ENCODE assay signal across 3 cellular contexts in the genomic region with DNA sequence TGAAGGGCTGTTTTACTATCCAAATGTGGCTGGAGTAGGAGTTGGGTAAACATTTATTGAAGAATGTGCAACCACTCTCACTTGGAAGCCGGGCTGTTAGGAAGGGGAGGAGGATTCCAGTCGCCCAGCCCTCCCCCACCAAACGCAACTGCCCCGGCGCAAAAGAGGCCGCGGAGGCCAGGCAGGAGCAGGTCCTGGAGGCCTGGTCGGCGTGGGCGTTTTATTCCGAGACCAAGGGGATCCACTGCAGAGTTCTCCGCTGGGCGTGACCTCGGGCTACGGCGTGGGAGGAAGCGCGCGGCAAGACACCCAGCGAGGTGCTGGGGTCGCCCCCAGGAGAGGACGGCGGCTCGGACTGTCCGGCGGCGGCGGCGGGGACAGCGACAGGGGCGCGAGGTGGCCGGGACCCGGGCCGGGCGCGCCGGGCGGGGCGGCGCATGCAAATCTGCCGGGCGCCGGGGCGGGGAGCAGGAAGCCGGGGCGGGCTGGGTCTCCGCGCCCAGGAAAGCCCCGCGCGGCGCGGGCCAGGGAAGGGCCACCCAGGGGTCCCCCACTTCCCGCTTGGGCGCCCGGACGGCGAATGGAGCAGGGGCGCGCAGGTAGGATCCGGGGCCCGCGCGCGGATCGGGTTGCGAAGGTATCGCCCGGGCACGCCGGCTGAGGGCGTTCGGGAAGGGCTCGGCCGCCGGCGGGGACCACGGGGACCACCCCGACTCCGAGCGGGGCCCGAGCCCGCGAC.
TF ChIP-seq lines count a peak whose summit lies in the region.

A gene (plus strand): TSS at position 553 of the 739 bp plus-strand sequence. CDS start 26,230 bp downstream, outside the sequence.

TF ChIP-seq in A549, 52 proteins besides CTCF, POLR2A, EP300 and RAD21 (continued from another document):
- TF ChIP-seq, protein P1, sequence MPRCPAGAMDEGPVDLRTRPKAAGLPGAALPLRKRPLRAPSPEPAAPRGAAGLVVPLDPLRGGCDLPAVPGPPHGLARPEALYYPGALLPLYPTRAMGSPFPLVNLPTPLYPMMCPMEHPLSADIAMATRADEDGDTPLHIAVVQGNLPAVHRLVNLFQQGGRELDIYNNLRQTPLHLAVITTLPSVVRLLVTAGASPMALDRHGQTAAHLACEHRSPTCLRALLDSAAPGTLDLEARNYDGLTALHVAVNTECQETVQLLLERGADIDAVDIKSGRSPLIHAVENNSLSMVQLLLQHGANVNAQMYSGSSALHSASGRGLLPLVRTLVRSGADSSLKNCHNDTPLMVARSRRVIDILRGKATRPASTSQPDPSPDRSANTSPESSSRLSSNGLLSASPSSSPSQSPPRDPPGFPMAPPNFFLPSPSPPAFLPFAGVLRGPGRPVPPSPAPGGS (IDR thresholded peaks at IDR 0.05), result 0 out of 3 replicates have a peak, but pooled peaks have one; percentile 20
- TF ChIP-seq CBX8 (IDR thresholded peaks at IDR 0.05) (no peak), PHF8 (IDR thresholded peaks at IDR 0.05; ENCODE audit: borderline replicate concordance, low read depth) (peak; percentile 60)

TF ChIP-seq in WTC11, 78 proteins besides CTCF, POLR2A, EP300 and RAD21 (continues in another document):
- TF ChIP-seq, protein P2, sequence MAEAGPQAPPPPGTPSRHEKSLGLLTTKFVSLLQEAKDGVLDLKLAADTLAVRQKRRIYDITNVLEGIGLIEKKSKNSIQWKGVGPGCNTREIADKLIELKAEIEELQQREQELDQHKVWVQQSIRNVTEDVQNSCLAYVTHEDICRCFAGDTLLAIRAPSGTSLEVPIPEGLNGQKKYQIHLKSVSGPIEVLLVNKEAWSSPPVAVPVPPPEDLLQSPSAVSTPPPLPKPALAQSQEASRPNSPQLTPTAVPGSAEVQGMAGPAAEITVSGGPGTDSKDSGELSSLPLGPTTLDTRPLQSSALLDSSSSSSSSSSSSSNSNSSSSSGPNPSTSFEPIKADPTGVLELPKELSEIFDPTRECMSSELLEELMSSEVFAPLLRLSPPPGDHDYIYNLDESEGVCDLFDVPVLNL (CRISPR knock-in tag; IDR thresholded peaks at IDR 0.05; ENCODE audit: borderline replicate concordance, low read depth), result no peak
- TF ChIP-seq CREM (CRISPR knock-in tag; IDR thresholded peaks at IDR 0.05) (no peak), GABPB1 (CRISPR knock-in tag; IDR thresholded peaks at IDR 0.05) (peak; percentile 71), HMGA2 (CRISPR knock-in tag; IDR thresholded peaks at IDR 0.05) (no peak), ZNF263 (CRISPR knock-in tag; IDR thresholded peaks at IDR 0.05; ENCODE audit: low read depth) (no peak), ZNF423 (CRISPR knock-in tag; IDR thresholded peaks at IDR 0.05) (peak; percentile 81), KAT7 (CRISPR knock-in tag; IDR thresholded peaks at IDR 0.05; ENCODE audit: borderline replicate concordance) (peak; percentile 33; the same call in 1 of the 2 replicates), ETV6 (CRISPR knock-in tag; IDR thresholded peaks at IDR 0.05) (0 out of 2 replicates have a peak, but pooled peaks have one; percentile 6), FOXJ3 (CRISPR knock-in tag; IDR thresholded peaks at IDR 0.05; ENCODE audit: borderline replicate concordance) (no peak), ZNF317 (CRISPR knock-in tag; IDR thresholded peaks at IDR 0.05; ENCODE audit: borderline replicate concordance, low read depth) (no peak), TEAD1 (CRISPR knock-in tag; IDR thresholded peaks at IDR 0.05) (no peak), FOXK1 (CRISPR knock-in tag; IDR thresholded peaks at IDR 0.05) (0 out of 2 replicates have a peak, but pooled peaks have one; percentile 16)
- TF ChIP-seq, protein P3, sequence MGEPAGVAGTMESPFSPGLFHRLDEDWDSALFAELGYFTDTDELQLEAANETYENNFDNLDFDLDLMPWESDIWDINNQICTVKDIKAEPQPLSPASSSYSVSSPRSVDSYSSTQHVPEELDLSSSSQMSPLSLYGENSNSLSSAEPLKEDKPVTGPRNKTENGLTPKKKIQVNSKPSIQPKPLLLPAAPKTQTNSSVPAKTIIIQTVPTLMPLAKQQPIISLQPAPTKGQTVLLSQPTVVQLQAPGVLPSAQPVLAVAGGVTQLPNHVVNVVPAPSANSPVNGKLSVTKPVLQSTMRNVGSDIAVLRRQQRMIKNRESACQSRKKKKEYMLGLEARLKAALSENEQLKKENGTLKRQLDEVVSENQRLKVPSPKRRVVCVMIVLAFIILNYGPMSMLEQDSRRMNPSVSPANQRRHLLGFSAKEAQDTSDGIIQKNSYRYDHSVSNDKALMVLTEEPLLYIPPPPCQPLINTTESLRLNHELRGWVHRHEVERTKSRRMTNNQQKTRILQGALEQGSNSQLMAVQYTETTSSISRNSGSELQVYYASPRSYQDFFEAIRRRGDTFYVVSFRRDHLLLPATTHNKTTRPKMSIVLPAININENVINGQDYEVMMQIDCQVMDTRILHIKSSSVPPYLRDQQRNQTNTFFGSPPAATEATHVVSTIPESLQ (CRISPR knock-in tag; IDR thresholded peaks at IDR 0.05), result no peak
- TF ChIP-seq, protein P4, sequence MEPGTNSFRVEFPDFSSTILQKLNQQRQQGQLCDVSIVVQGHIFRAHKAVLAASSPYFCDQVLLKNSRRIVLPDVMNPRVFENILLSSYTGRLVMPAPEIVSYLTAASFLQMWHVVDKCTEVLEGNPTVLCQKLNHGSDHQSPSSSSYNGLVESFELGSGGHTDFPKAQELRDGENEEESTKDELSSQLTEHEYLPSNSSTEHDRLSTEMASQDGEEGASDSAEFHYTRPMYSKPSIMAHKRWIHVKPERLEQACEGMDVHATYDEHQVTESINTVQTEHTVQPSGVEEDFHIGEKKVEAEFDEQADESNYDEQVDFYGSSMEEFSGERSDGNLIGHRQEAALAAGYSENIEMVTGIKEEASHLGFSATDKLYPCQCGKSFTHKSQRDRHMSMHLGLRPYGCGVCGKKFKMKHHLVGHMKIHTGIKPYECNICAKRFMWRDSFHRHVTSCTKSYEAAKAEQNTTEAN (CRISPR knock-in tag; IDR thresholded peaks at IDR 0.05), result no peak
- TF ChIP-seq, protein P5, sequence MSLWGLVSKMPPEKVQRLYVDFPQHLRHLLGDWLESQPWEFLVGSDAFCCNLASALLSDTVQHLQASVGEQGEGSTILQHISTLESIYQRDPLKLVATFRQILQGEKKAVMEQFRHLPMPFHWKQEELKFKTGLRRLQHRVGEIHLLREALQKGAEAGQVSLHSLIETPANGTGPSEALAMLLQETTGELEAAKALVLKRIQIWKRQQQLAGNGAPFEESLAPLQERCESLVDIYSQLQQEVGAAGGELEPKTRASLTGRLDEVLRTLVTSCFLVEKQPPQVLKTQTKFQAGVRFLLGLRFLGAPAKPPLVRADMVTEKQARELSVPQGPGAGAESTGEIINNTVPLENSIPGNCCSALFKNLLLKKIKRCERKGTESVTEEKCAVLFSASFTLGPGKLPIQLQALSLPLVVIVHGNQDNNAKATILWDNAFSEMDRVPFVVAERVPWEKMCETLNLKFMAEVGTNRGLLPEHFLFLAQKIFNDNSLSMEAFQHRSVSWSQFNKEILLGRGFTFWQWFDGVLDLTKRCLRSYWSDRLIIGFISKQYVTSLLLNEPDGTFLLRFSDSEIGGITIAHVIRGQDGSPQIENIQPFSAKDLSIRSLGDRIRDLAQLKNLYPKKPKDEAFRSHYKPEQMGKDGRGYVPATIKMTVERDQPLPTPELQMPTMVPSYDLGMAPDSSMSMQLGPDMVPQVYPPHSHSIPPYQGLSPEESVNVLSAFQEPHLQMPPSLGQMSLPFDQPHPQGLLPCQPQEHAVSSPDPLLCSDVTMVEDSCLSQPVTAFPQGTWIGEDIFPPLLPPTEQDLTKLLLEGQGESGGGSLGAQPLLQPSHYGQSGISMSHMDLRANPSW (CRISPR knock-in tag; conservative IDR thresholded peaks at IDR 0.05; ENCODE audit: low read depth), result no peak
- TF ChIP-seq, protein P6, sequence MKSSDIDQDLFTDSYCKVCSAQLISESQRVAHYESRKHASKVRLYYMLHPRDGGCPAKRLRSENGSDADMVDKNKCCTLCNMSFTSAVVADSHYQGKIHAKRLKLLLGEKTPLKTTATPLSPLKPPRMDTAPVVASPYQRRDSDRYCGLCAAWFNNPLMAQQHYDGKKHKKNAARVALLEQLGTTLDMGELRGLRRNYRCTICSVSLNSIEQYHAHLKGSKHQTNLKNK (CRISPR knock-in tag; IDR thresholded peaks at IDR 0.05), result no peak

TF ChIP-seq in HepG2, 621 proteins besides CTCF, POLR2A, EP300 and RAD21 (continued from another document and continues in another):
- TF ChIP-seq, protein P7, sequence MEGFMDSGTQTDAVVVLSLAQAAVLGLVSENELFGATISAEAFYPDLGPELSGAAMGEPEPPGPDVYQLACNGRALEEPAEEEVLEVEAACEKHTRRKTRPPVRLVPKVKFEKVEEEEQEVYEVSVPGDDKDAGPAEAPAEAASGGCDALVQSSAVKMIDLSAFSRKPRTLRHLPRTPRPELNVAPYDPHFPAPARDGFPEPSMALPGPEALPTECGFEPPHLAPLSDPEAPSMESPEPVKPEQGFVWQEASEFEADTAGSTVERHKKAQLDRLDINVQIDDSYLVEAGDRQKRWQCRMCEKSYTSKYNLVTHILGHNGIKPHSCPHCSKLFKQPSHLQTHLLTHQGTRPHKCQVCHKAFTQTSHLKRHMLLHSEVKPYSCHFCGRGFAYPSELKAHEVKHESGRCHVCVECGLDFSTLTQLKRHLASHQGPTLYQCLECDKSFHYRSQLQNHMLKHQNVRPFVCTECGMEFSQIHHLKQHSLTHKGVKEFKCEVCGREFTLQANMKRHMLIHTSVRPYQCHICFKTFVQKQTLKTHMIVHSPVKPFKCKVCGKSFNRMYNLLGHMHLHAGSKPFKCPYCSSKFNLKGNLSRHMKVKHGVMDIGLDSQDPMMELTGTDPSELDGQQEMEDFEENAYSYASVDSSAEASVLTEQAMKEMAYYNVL (CRISPR knock-in tag; IDR thresholded peaks at IDR 0.05; ENCODE audit: borderline replicate concordance), result peak; percentile 78; the same call in 1 of the 2 replicates
- TF ChIP-seq U2AF2 (IDR thresholded peaks at IDR 0.05; ENCODE audit: low read depth, low read length), result no peak
- TF ChIP-seq, protein P8, sequence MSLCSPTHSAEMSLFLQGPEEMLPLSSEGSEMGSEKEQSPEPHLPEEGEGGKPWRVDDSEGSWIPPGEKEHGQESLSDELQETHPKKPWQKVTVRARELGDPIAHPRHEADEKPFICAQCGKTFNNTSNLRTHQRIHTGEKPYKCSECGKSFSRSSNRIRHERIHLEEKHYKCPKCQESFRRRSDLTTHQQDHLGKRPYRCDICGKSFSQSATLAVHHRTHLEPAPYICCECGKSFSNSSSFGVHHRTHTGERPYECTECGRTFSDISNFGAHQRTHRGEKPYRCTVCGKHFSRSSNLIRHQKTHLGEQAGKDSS (CRISPR knock-in tag; IDR thresholded peaks at IDR 0.05; ENCODE audit: borderline replicate concordance, low read depth), result no peak; the same call in 1 of the 2 replicates
- no peak for TF ChIP-seq ZNF841 (CRISPR knock-in tag; IDR thresholded peaks at IDR 0.05; ENCODE audit: borderline replicate concordance)
- no peak for TF ChIP-seq ZNF496 (CRISPR knock-in tag; IDR thresholded peaks at IDR 0.05; ENCODE audit: insufficient replicate concordance)
- TF ChIP-seq, protein P9, sequence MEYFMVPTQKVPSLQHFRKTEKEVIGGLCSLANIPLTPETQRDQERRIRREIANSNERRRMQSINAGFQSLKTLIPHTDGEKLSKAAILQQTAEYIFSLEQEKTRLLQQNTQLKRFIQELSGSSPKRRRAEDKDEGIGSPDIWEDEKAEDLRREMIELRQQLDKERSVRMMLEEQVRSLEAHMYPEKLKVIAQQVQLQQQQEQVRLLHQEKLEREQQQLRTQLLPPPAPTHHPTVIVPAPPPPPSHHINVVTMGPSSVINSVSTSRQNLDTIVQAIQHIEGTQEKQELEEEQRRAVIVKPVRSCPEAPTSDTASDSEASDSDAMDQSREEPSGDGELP (IDR thresholded peaks at IDR 0.05; ENCODE audit: borderline replicate concordance, low read depth), result peak; percentile 51; the same call in 1 of the 2 replicates
- TF ChIP-seq ZNF124 (CRISPR knock-in tag; IDR thresholded peaks at IDR 0.05), result peak; percentile 96
- no peak for TF ChIP-seq HMGA1 (CRISPR knock-in tag; conservative IDR thresholded peaks at IDR 0.05)
- TF ChIP-seq, protein P10, sequence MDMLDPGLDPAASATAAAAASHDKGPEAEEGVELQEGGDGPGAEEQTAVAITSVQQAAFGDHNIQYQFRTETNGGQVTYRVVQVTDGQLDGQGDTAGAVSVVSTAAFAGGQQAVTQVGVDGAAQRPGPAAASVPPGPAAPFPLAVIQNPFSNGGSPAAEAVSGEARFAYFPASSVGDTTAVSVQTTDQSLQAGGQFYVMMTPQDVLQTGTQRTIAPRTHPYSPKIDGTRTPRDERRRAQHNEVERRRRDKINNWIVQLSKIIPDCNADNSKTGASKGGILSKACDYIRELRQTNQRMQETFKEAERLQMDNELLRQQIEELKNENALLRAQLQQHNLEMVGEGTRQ (IDR thresholded peaks at IDR 0.05; ENCODE audit: low read depth, low read length), result no peak
- TF ChIP-seq, protein P10 (CRISPR knock-in tag; IDR thresholded peaks at IDR 0.05; ENCODE audit: borderline replicate concordance), result no peak
- no peak; the same call in 1 of the 2 replicates for TF ChIP-seq ZSCAN20 (CRISPR knock-in tag; IDR thresholded peaks at IDR 0.05; ENCODE audit: borderline replicate concordance)
- TF ChIP-seq, protein P11, sequence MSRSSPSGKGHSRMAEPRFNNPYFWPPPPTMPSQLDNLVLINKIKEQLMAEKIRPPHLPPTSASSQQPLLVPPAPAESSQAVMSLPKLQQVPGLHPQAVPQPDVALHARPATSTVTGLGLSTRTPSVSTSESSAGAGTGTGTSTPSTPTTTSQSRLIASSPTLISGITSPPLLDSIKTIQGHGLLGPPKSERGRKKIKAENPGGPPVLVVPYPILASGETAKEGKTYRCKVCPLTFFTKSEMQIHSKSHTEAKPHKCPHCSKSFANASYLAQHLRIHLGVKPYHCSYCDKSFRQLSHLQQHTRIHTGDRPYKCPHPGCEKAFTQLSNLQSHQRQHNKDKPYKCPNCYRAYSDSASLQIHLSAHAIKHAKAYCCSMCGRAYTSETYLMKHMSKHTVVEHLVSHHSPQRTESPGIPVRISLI (CRISPR knock-in tag; IDR thresholded peaks at IDR 0.05; ENCODE audit: borderline replicate concordance), result no peak
- no peak for TF ChIP-seq SMYD3 (CRISPR knock-in tag; IDR thresholded peaks at IDR 0.05)
- TF ChIP-seq ZNF839 (CRISPR knock-in tag; IDR thresholded peaks at IDR 0.05; ENCODE audit: borderline replicate concordance), result peak; percentile 37; the same call in 1 of the 2 replicates
- 0 out of 2 replicates have a peak, but pooled peaks have one; percentile 52 for TF ChIP-seq ZNF547 (CRISPR knock-in tag; IDR thresholded peaks at IDR 0.05)
- TF ChIP-seq, protein P12, sequence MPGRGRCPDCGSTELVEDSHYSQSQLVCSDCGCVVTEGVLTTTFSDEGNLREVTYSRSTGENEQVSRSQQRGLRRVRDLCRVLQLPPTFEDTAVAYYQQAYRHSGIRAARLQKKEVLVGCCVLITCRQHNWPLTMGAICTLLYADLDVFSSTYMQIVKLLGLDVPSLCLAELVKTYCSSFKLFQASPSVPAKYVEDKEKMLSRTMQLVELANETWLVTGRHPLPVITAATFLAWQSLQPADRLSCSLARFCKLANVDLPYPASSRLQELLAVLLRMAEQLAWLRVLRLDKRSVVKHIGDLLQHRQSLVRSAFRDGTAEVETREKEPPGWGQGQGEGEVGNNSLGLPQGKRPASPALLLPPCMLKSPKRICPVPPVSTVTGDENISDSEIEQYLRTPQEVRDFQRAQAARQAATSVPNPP (CRISPR knock-in tag; IDR thresholded peaks at IDR 0.05), result no peak; the same call in 1 of the 2 replicates
